In genomic region chr3:190149830-190150619, GRCh38 we compare ENCODE assay signal across 1 cellular context. TPM values are rescaled to one million over a fixed set of nuclear protein-coding genes. Genes with fewer than 3 reads are reported as not detected.
"Had no signal": no experiment of that assay in that cellular context is flagged by ENCODE, and none has a peak within 500 bp of the region (broad histone marks: within the 10 kb centered on the region; RNA-seq: fewer than 3 reads in every experiment).

No MANE protein-coding gene starts in this region.

RNA-seq across cellular contexts. Expression of gene P3H2, which starts 29.3 kb away (rescaled TPM):
- total RNA-seq: natural killer cell treated with Interleukin-12 subunit alpha and Interleukin-12 subunit beta and Interleukin-15 and Interleukin-18, amount 100 ng/mL, for 72 hours had no signal
